Comparison of ENCODE assay signal across 2 cellular contexts in genomic region chr6:135195522-135195921, GRCh38.
TF ChIP-seq lines count a peak whose summit lies in the region.

No MANE protein-coding gene starts in this region.

TF ChIP-seq in GM23338, 12 proteins besides CTCF, POLR2A, EP300 and RAD21:
- no peak for TF ChIP-seq POLR2AphosphoS5 (IDR thresholded peaks at IDR 0.05; ENCODE audit: low read depth)
- TF ChIP-seq CREB1 (CRISPR knock-in tag; IDR thresholded peaks at IDR 0.05; ENCODE audit: low read depth): no peak
- TF ChIP-seq ZNF462 (CRISPR knock-in tag; IDR thresholded peaks at IDR 0.05): no peak
- TF ChIP-seq NANOG (IDR thresholded peaks at IDR 0.05; ENCODE audit: borderline replicate concordance): no peak

TF ChIP-seq in H1, 55 proteins besides CTCF, POLR2A, EP300 and RAD21:
- no peak for TF ChIP-seq HDAC6 (IDR thresholded peaks at IDR 0.05; ENCODE audit: low read depth, low read length)
- no peak for TF ChIP-seq SP1 (IDR thresholded peaks at IDR 0.05; ENCODE audit: low read depth, low read length)
- TF ChIP-seq BACH1 (IDR thresholded peaks at IDR 0.05; ENCODE audit: low read length): no peak
- no peak for TF ChIP-seq TEAD4 (IDR thresholded peaks at IDR 0.05; ENCODE audit: low read depth, low read length)
- TF ChIP-seq SAP30 (IDR thresholded peaks at IDR 0.05; ENCODE audit: insufficient read depth, insufficient replicate concordance, low read length): no peak
- no peak for TF ChIP-seq MAFK (IDR thresholded peaks at IDR 0.05; ENCODE audit: low read depth, low read length)
- TF ChIP-seq JUND (IDR thresholded peaks at IDR 0.05; ENCODE audit: low read length): no peak
- no peak for TF ChIP-seq TBP (IDR thresholded peaks at IDR 0.05; ENCODE audit: low read depth, low read length)
- TF ChIP-seq KDM4A (IDR thresholded peaks at IDR 0.05; ENCODE audit: low read depth, low read length, severe bottlenecking): no peak
- no peak for TF ChIP-seq SUZ12 (IDR thresholded peaks at IDR 0.05; ENCODE audit: low read length)
- TF ChIP-seq EGR1 (IDR thresholded peaks at IDR 0.05; ENCODE audit: borderline replicate concordance, low read depth, low read length): no peak
- TF ChIP-seq CHD2 (IDR thresholded peaks at IDR 0.05; ENCODE audit: low read length): no peak
- no peak for TF ChIP-seq ATF3 (IDR thresholded peaks at IDR 0.05; ENCODE audit: insufficient read depth, low read depth, low read length)
- no peak for TF ChIP-seq BCL11A (IDR thresholded peaks at IDR 0.05; ENCODE audit: low read depth in 2 of 2, low read length in 2 of 2)
- TF ChIP-seq ZNF274 (IDR thresholded peaks at IDR 0.05; ENCODE audit: borderline replicate concordance, extremely low read depth, low read length): no peak
- no peak for TF ChIP-seq RNF2 (IDR thresholded peaks at IDR 0.05; ENCODE audit: borderline replicate concordance, low read depth, low read length, missing control alignments, poor library complexity, severe bottlenecking)
- no peak for TF ChIP-seq CBX5 (IDR thresholded peaks at IDR 0.05; ENCODE audit: low read depth, low read length)
TF ChIP-seq in H1: peak in this region for 0.
